In genomic region chr2:156334496-156335478, GRCh38 we compare ENCODE assay signal across 8 cellular contexts. TPM values are rescaled to one million over a fixed set of nuclear protein-coding genes. Genes with fewer than 3 reads are reported as not detected.
DNase-seq lines count a peak whose midpoint lies in the region; ATAC-seq and TF ChIP-seq lines count a peak whose summit lies in the region.

No MANE protein-coding gene starts in this region.

- peak; percentile 74 for TF ChIP-seq POLR2A in right lobe of liver (IDR thresholded peaks at IDR 0.05)

- peaks cover 55% of the 10 kb centered on the region for H3K4me1 Mint-ChIP-seq in dendritic cell treated with granulocyte-macrophage colony-stimulating factor and Interleukin-4, amounts not matched to agents 40 ng/mL and 50 ng/mL, for 4 days (ENCODE audit: low read depth)

- no peaks in the 10 kb centered on the region for H3K36me3 ChIP-seq in right lobe of liver

- DNase-seq in NCI-H1436 (lab: John Stamatoyannopoulos, UW) (peak; percentile 65), NCI-H1436 treated with DMSO at 0.1 percent for 48 hours (lab: John Stamatoyannopoulos, UW) (no peak), NCI-H460 (ENCODE audit: extremely low read depth, low read depth) (peak; percentile 97), right lobe of liver (peak; percentile 94 to 95 (median 94))
- peak; percentile 76 to 86 for DNase-seq in activated CD4-positive, alpha-beta T cell treated with anti-CD3 and anti-CD28 coated beads, Interleukin-2, amount 50 U/mL, for 24 hours (ENCODE audit: low read depth in 1 of 2, low spot score in 1 of 2)
- DNase-seq in stimulated activated CD4-positive, alpha-beta T cell treated with anti-CD3 and anti-CD28 coated beads, Interleukin-4, amount 100 ng/mL, for 24 hours: peak; percentile 89

- H3K27me3 Mint-ChIP-seq in dendritic cell treated with granulocyte-macrophage colony-stimulating factor and Interleukin-4, amounts not matched to agents 40 ng/mL and 50 ng/mL, for 4 days: peaks cover 10% of the 10 kb centered on the region

- H3K27me3 ChIP-seq in right lobe of liver: no peaks in the 10 kb centered on the region

- H3K4me3 ChIP-seq in right lobe of liver: peak overlapping the region; percentile 57 to 74 (median 70)

- peak; percentile 6 to 25 (median 20) for TF ChIP-seq CTCF in right lobe of liver (IDR thresholded peaks at IDR 0.05)

- peak overlapping the region; percentile 94 for H3K4me3 Mint-ChIP-seq in dendritic cell treated with granulocyte-macrophage colony-stimulating factor and Interleukin-4, amounts not matched to agents 40 ng/mL and 50 ng/mL, for 4 days

- H3K9me3 ChIP-seq in right lobe of liver: no peaks in the 10 kb centered on the region

- H3K4me1 ChIP-seq in right lobe of liver: peaks cover 0 to 9% (median 3%) of the 10 kb centered on the region in 4 donors

- intact Hi-C loops in dendritic cell treated with granulocyte-macrophage colony-stimulating factor and Interleukin-4, amounts not matched to agents 40 ng/mL and 50 ng/mL, for 4 days (cut with micrococcal nuclease): loop anchor here (1.0 to 5.0 kb wide), 3 partner anchors 8 to 253 kb away; no protein-coding TSS in a partner anchor
- intact Hi-C loops in right lobe of liver (cut with DNase I): no loop called here

- H3K36me3 Mint-ChIP-seq in dendritic cell treated with granulocyte-macrophage colony-stimulating factor and Interleukin-4, amounts not matched to agents 40 ng/mL and 50 ng/mL, for 4 days (ENCODE audit: low read depth): peaks cover 25% of the 10 kb centered on the region

- H3K9me3 Mint-ChIP-seq in dendritic cell treated with granulocyte-macrophage colony-stimulating factor and Interleukin-4, amounts not matched to agents 40 ng/mL and 50 ng/mL, for 4 days: no peaks in the 10 kb centered on the region

- H3K27ac ChIP-seq in right lobe of liver: peak overlapping the region; percentile 99

- peak; percentile 18 for ATAC-seq in HG03095 (IDR thresholded peaks at IDR 0.05; ENCODE audit: unreplicated experiment)
- ATAC-seq in right lobe of liver: peak; percentile 76 to 83 (median 77)

- H3K27ac Mint-ChIP-seq in dendritic cell treated with granulocyte-macrophage colony-stimulating factor and Interleukin-4, amounts not matched to agents 40 ng/mL and 50 ng/mL, for 4 days: peak overlapping the region; percentile 98

- WGBS in right lobe of liver (ENCODE audit: insufficient coverage, low coverage, low lambda C conversion rate, missing lambda C conversion rate): 3% methylated on average over 27 of the region's 40 CpGs

RNA-seq across cellular contexts. Expression of gene NR4A2, which starts 2.3 kb away (rescaled TPM):
- total RNA-seq in NCI-H460 (2014; rRNA removed; shearing (Covaris generic)): 4.8 and 5.7 TPM in 2 replicates
- polyA plus RNA-seq in NCI-H460 (2014; cell fraction: nucleus; rRNA removed): 7.2 and 9.4 TPM in 2 replicates
- 1 to 10 TPM in 5 of 6 experiments, under 1 TPM in 1; 0.51 to 1.8 (median 1.2) TPM for total RNA-seq in right lobe of liver
